ENCODE assay signal across 20 cellular contexts in the genomic region with DNA sequence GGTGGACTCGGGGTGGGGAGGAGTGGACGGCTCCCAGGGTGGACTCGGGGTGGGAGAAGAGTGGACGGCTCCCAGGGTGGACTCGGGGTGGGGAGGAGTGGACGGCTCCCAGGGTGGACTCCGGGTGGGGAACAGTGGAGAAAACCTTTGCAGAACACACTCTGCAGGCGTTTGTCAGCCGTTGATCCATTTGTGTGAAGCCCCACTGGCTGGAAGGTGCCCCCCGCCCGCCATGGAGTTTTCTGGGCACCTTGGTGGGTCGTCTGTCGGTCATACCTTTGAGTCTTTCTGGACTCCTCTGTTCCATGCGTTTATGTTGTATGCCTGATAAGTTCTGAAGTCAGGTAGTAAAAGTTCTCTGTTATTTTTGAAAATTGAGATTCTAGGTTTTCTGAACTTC.
"Had no signal": no experiment of that assay in that cellular context is flagged by ENCODE, and none has a peak within 500 bp of the region (broad histone marks: within the 10 kb centered on the region; RNA-seq: fewer than 3 reads in every experiment).

No MANE protein-coding gene starts in this region.

- H3K27ac Mint-ChIP-seq: activated CD4-positive, alpha-beta memory T cell treated with anti-CD3 and anti-CD28 coated beads for 36 hours; mesothelial cell of epicardium; T-helper 1 cell treated with Interleukin-12 subunit alpha and Interleukin-12 subunit beta and Interleukin-4 antibody, amounts not matched to agents 30 μg/mL and 1 μg/mL, for 36 hours had no signal

- H3K4me1 Mint-ChIP-seq: mesothelial cell of epicardium had no signal

- H3K27me3 Mint-ChIP-seq: activated CD4-positive, alpha-beta memory T cell treated with anti-CD3 and anti-CD28 coated beads for 36 hours; naive thymus-derived CD8-positive, alpha-beta T cell had no signal

- ATAC-seq: esophagus mucosa; naive thymus-derived CD8-positive, alpha-beta T cell; sciatic nerve; upper lobe of right lung had no signal

- H3K4me3 Mint-ChIP-seq: activated CD4-positive, alpha-beta memory T cell treated with anti-CD3 and anti-CD28 coated beads for 36 hours; mesothelial cell of epicardium; T-helper 1 cell treated with Interleukin-12 subunit alpha and Interleukin-12 subunit beta and Interleukin-4 antibody, amounts not matched to agents 30 μg/mL and 1 μg/mL, for 36 hours had no signal

- DNase-seq: activated CD4-positive, alpha-beta memory T cell treated with anti-CD3 and anti-CD28 coated beads for 36 hours; activated CD4-positive, alpha-beta T cell treated with anti-CD3 and anti-CD28 coated beads for 4 hours; activated CD4-positive, CD25-positive, alpha-beta regulatory T cell; amygdala; cerebellar nuclear complex; cortex of kidney; effector CD4-positive, alpha-beta T cell; foreskin melanocyte; kidney glomerular epithelial cell; left ventricle myocardium inferior; naive thymus-derived CD8-positive, alpha-beta T cell; nucleus accumbens; stimulated activated CD4-positive, alpha-beta T cell treated with anti-CD3 and anti-CD28 coated beads, Interleukin-15, amount 100 ng/mL, for 24 hours; stimulated activated CD8-positive, alpha-beta memory T cell treated with anti-CD3 and anti-CD28 coated beads, Interleukin-4, amount 100 ng/mL, for 48 hours; stimulated activated naive CD4-positive, alpha-beta T cell treated with Interleukin-2 at 50 U/mL for 16 hours; upper lobe of right lung had no signal

- H3K9me3 Mint-ChIP-seq: activated CD4-positive, alpha-beta memory T cell treated with anti-CD3 and anti-CD28 coated beads for 36 hours; mesothelial cell of epicardium; naive thymus-derived CD8-positive, alpha-beta T cell; T-helper 1 cell treated with Interleukin-12 subunit alpha and Interleukin-12 subunit beta and Interleukin-4 antibody, amounts not matched to agents 30 μg/mL and 1 μg/mL, for 36 hours had no signal

- H3K36me3 Mint-ChIP-seq: mesothelial cell of epicardium had no signal
